In genomic region chr17:13474073-13474800, GRCh38 we compare ENCODE assay signal across 21 cellular contexts.
"Had no signal": no experiment of that assay in that cellular context is flagged by ENCODE, and none has a peak within 500 bp of the region (broad histone marks: within the 10 kb centered on the region; RNA-seq: fewer than 3 reads in every experiment).

No MANE protein-coding gene starts in this region.

- DNase-seq: activated CD4-positive, alpha-beta T cell treated with anti-CD3 and anti-CD28 coated beads, Interleukin-2, amount 50 U/mL, for 1 hour; activated CD8-positive, alpha-beta memory T cell treated with anti-CD3 and anti-CD28 coated beads for 24 hours; activated CD8-positive, alpha-beta memory T cell treated with anti-CD3 and anti-CD28 coated beads, Interleukin-2, amount 50 U/mL, for 48 hours; activated effector memory CD4-positive, alpha-beta T cell treated with anti-CD3 and anti-CD28 coated beads, Interleukin-2, amount 50 U/mL, for 16 hours; activated naive CD4-positive, alpha-beta T cell treated with anti-CD3 and anti-CD28 coated beads, Interleukin-2, amount 50 U/mL, for 16 hours; activated T-cell treated with anti-CD3 and anti-CD28 coated beads, Interleukin-2, amount 50 U/mL, for 48 hours; dermis blood vessel endothelial cell; effector memory CD4-positive, alpha-beta T cell; foreskin melanocyte; glutamatergic neuron; hypothalamus; lower lobe of right lung; stimulated activated CD4-positive, alpha-beta T cell treated with anti-CD3 and anti-CD28 coated beads, Interleukin-2, amount 100 ng/mL, for 24 hours; stimulated activated naive CD8-positive, alpha-beta T cell treated with anti-CD3 and anti-CD28 coated beads, Interleukin-15, Interleukin-2, amounts not matched to agents 100 U/mL and 50 U/mL, for 24 hours; substantia nigra; T-helper 1 cell; T-helper 9 cell; tibial artery had no signal

- ATAC-seq: activated CD4-positive, CD25-positive, alpha-beta regulatory T cell treated with anti-CD3 and anti-CD28 coated beads, Interleukin-2, amount 50 U/mL, for 24 hours; lower lobe of right lung; stimulated activated naive CD8-positive, alpha-beta T cell treated with anti-CD3 and anti-CD28 coated beads, Interleukin-15, Interleukin-2, amounts not matched to agents 100 U/mL and 50 U/mL, for 24 hours had no signal

- H3K36me3 ChIP-seq: ascending aorta, cardiac muscle cell, lower lobe of right lung, tibial artery had no signal

- H3K4me3 ChIP-seq: ascending aorta, cardiac muscle cell, lower lobe of right lung, tibial artery had no signal

- H3K27ac ChIP-seq: ascending aorta, cardiac muscle cell, lower lobe of right lung, tibial artery had no signal

- H3K9me3 ChIP-seq: ascending aorta, lower lobe of right lung, tibial artery had no signal

- H3K4me1 ChIP-seq: ascending aorta, lower lobe of right lung, tibial artery had no signal

- H3K27me3 ChIP-seq: ascending aorta, cardiac muscle cell, tibial artery had no signal
